ENCODE assay signal across 24 cellular contexts in the genomic region with DNA sequence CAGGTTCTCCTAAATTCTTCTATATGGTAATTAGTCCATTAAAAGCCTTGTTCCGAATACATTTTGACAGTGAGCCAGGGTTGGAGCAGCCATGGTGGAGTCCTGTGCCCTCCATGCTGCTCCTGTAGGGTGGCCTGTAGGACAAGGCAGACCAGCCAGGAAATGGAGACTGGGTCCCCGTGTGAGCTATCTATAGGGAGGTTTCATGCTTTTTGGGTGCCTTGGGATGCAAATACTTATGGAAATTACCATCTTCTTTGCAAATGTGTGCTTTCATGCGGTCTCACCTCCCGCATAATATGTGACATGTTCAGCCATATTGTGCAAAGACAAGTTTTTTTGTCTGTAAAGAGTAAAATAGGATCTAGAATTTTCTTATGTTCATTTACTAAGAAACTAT.
"Had no signal": no experiment of that assay in that cellular context is flagged by ENCODE, and none has a peak within 500 bp of the region (broad histone marks: within the 10 kb centered on the region; RNA-seq: fewer than 3 reads in every experiment).

No MANE protein-coding gene starts in this region.

- H3K9me3 Mint-ChIP-seq: activated CD8-positive, alpha-beta T cell treated with anti-CD3 and anti-CD28 coated beads for 36 hours; activated naive CD4-positive, alpha-beta T cell treated with anti-CD3 and anti-CD28 coated beads, Interleukin-2, amount 50 U/mL, for 24 hours; activated naive CD8-positive, alpha-beta T cell treated with anti-CD3 and anti-CD28 coated beads, Interleukin-2, amount 50 U/mL, for 24 hours; mesothelial cell of epicardium; naive B cell; nephron progenitor cell had no signal

- H3K27ac Mint-ChIP-seq: activated CD8-positive, alpha-beta T cell treated with anti-CD3 and anti-CD28 coated beads for 36 hours; activated naive CD4-positive, alpha-beta T cell treated with anti-CD3 and anti-CD28 coated beads, Interleukin-2, amount 50 U/mL, for 24 hours; activated naive CD8-positive, alpha-beta T cell treated with anti-CD3 and anti-CD28 coated beads, Interleukin-2, amount 50 U/mL, for 24 hours; mesothelial cell of epicardium; naive B cell had no signal

- FAIRE-seq: keratinocyte, pancreas, TTC549 had no signal

- DNase-seq: activated CD4-positive, alpha-beta T cell treated with anti-CD3 and anti-CD28 coated beads, Interleukin-2, amount 50 U/mL, for 1 hour; activated CD4-positive, CD25-positive, alpha-beta regulatory T cell treated with anti-CD3 and anti-CD28 coated beads, Interleukin-2, amount 50 U/mL, for 72 hours; activated CD8-positive, alpha-beta T cell treated with anti-CD3 and anti-CD28 coated beads for 36 hours; activated naive CD8-positive, alpha-beta T cell treated with anti-CD3 and anti-CD28 coated beads, Interleukin-2, amount 50 U/mL, for 24 hours; activated T-cell treated with anti-CD3 and anti-CD28 coated beads, Interleukin-2, amount 50 U/mL, for 1 hour; amygdala; central memory CD4-positive, alpha-beta T cell; foreskin fibroblast; hippocampal formation; left cardiac atrium; mammary epithelial cell; naive B cell; nephron progenitor cell; pancreas; retina; stimulated activated CD4-positive, alpha-beta T cell treated with anti-CD3 and anti-CD28 coated beads, Interleukin-1b, Interleukin-23, amount 100 ng/mL, for 48 hours; stimulated activated naive CD4-positive, alpha-beta T cell; T-helper 9 cell; WERI-Rb-1 had no signal

- ATAC-seq: activated CD8-positive, alpha-beta T cell treated with anti-CD3 and anti-CD28 coated beads for 36 hours; activated naive CD8-positive, alpha-beta T cell treated with anti-CD3 and anti-CD28 coated beads, Interleukin-2, amount 50 U/mL, for 24 hours; esophagus mucosa; left cardiac atrium; pancreas had no signal

- H3K4me3 Mint-ChIP-seq: activated CD8-positive, alpha-beta T cell treated with anti-CD3 and anti-CD28 coated beads for 36 hours; activated naive CD4-positive, alpha-beta T cell treated with anti-CD3 and anti-CD28 coated beads, Interleukin-2, amount 50 U/mL, for 24 hours; activated naive CD8-positive, alpha-beta T cell treated with anti-CD3 and anti-CD28 coated beads, Interleukin-2, amount 50 U/mL, for 24 hours; mesothelial cell of epicardium; naive B cell; nephron progenitor cell had no signal

- H3K27me3 Mint-ChIP-seq: activated CD8-positive, alpha-beta T cell treated with anti-CD3 and anti-CD28 coated beads for 36 hours; activated naive CD4-positive, alpha-beta T cell treated with anti-CD3 and anti-CD28 coated beads, Interleukin-2, amount 50 U/mL, for 24 hours; activated naive CD8-positive, alpha-beta T cell treated with anti-CD3 and anti-CD28 coated beads, Interleukin-2, amount 50 U/mL, for 24 hours; naive B cell had no signal
